8 cellular contexts compared by ENCODE assay signal in genomic region chr20:38472513-38473352, GRCh38.
A peak's percentile ranks its signal among the peaks of the same experiment; 100 is the strongest.
DNase-seq lines count a peak whose midpoint lies in the region; ATAC-seq and TF ChIP-seq lines count a peak whose summit lies in the region.

Gene RALGAPB (plus strand): TSS chr20:38472843. CDS start chr20:38488433, 15,590 bp downstream.

- H3K9ac ChIP-seq in MM.1S (ENCODE audit: low read length) = peak within 1 kb of the TSS; percentile 72

- H3K36me3 ChIP-seq in MM.1S (replicated peaks; ENCODE audit: insufficient read depth, low read length) = no peaks in the 10 kb centered on the region

- H3K27me3 Mint-ChIP-seq in nephron progenitor cell (ENCODE audit: low read depth, poor library complexity) = peaks cover 37% of the 10 kb centered on the region
- no peaks in the 10 kb centered on the region for H3K27me3 Mint-ChIP-seq in stimulated activated naive CD8-positive, alpha-beta T cell treated with anti-CD3 and anti-CD28 coated beads, Interleukin-15, amount 100 ng/mL, for 72 hours

- H3K9me3 Mint-ChIP-seq in nephron progenitor cell = no peaks in the 10 kb centered on the region
- H3K9me3 Mint-ChIP-seq in stimulated activated naive CD8-positive, alpha-beta T cell treated with anti-CD3 and anti-CD28 coated beads, Interleukin-15, amount 100 ng/mL, for 72 hours = peaks cover 0 to 6% of the 10 kb centered on the region in 2 donors

- H3K4me3 Mint-ChIP-seq in nephron progenitor cell = peak within 1 kb of the TSS; percentile 89
- peak within 1 kb of the TSS; percentile 90 to 96 for H3K4me3 Mint-ChIP-seq in stimulated activated naive CD8-positive, alpha-beta T cell treated with anti-CD3 and anti-CD28 coated beads, Interleukin-15, amount 100 ng/mL, for 72 hours

- peak; percentile 57 for TF ChIP-seq CTCF in MM.1S (IDR thresholded peaks at IDR 0.05; ENCODE audit: low read length)
- no peak for TF ChIP-seq CTCF in nephron progenitor cell (IDR thresholded peaks at IDR 0.05)

- no peaks in the 10 kb centered on the region for H4K20me1 ChIP-seq in MM.1S (ENCODE audit: insufficient read depth, low read length)

- no peaks in the 10 kb centered on the region for H3K9me3 ChIP-seq in MM.1S (replicated peaks; ENCODE audit: insufficient read depth, low read length)

- H3K4me1 Mint-ChIP-seq in nephron progenitor cell = peaks cover 37% of the 10 kb centered on the region
- H3K4me1 Mint-ChIP-seq in stimulated activated naive CD8-positive, alpha-beta T cell treated with anti-CD3 and anti-CD28 coated beads, Interleukin-15, amount 100 ng/mL, for 72 hours = peaks cover 44% of the 10 kb centered on the region

- ATAC-seq in stimulated activated naive CD8-positive, alpha-beta T cell treated with anti-CD3 and anti-CD28 coated beads, Interleukin-15, amount 100 ng/mL, for 72 hours = peak; percentile 94

- peaks cover 13% of the 10 kb centered on the region; the same call in 1 of the 2 replicates for H3K4me1 ChIP-seq in MM.1S (ENCODE audit: low read length)

- H3K27me3 ChIP-seq in MM.1S (replicated peaks; ENCODE audit: insufficient read depth, low read length) = peaks cover 4% of the 10 kb centered on the region; the same call in 1 of the 2 replicates

- H3K79me2 ChIP-seq in MM.1S (ENCODE audit: low read length) = peaks cover 48% of the 10 kb centered on the region

- peak within 1 kb of the TSS; percentile 87 for H3K4me3 ChIP-seq in MM.1S (ENCODE audit: low read length)

- no peaks in the 10 kb centered on the region for H3K36me3 Mint-ChIP-seq in nephron progenitor cell (ENCODE audit: low read depth)

- peak within 1 kb of the TSS; percentile 85 for H3K27ac Mint-ChIP-seq in nephron progenitor cell
- peak within 1 kb of the TSS; percentile 92 to 93 for H3K27ac Mint-ChIP-seq in stimulated activated naive CD8-positive, alpha-beta T cell treated with anti-CD3 and anti-CD28 coated beads, Interleukin-15, amount 100 ng/mL, for 72 hours

- DNase-seq in GDM1 (lab: John Stamatoyannopoulos, UW) (peak; percentile 96), HCEC 1CT (peak; percentile 96), MM.1S (peak; percentile 99), SIG-M5 (lab: John Stamatoyannopoulos, UW) (peak; percentile 74), activated gamma-delta T cell (lab: John Stamatoyannopoulos, UW) (peak; percentile 99), fibroblast of the conjunctiva (ENCODE audit: low read depth) (peak; percentile 97), nephron progenitor cell (peak; percentile 98)
- DNase-seq in stimulated activated naive CD8-positive, alpha-beta T cell treated with anti-CD3 and anti-CD28 coated beads, Interleukin-15, amount 100 ng/mL, for 72 hours = peak; percentile 97

- H3K27ac ChIP-seq in MM.1S (ENCODE audit: low read length) = peak within 1 kb of the TSS; percentile 47; the same call in 1 of the 2 replicates

- H3K9me2 ChIP-seq in MM.1S (replicated peaks; ENCODE audit: insufficient read depth, low read length) = no peaks in the 10 kb centered on the region

- peaks cover 4% of the 10 kb centered on the region; the same call in 1 of the 2 replicates for H3F3A ChIP-seq in MM.1S (ENCODE audit: insufficient read depth, low read length)

- H2AFZ ChIP-seq in MM.1S (ENCODE audit: low read length) = peak within 1 kb of the TSS; percentile 83

- peak within 1 kb of the TSS; percentile 87 for H3K4me2 ChIP-seq in MM.1S (ENCODE audit: low read depth, low read length)

Comparison
In these comparisons a context has a peak if more than half of its experiments do, and no peak if none do; other contexts are left out.
1. Peak in every context shown above with its lines: DNase-seq, ATAC-seq, H3K4me3 ChIP-seq and H3K27ac ChIP-seq.